ENCODE assay signal across 8 cellular contexts in the genomic region with DNA sequence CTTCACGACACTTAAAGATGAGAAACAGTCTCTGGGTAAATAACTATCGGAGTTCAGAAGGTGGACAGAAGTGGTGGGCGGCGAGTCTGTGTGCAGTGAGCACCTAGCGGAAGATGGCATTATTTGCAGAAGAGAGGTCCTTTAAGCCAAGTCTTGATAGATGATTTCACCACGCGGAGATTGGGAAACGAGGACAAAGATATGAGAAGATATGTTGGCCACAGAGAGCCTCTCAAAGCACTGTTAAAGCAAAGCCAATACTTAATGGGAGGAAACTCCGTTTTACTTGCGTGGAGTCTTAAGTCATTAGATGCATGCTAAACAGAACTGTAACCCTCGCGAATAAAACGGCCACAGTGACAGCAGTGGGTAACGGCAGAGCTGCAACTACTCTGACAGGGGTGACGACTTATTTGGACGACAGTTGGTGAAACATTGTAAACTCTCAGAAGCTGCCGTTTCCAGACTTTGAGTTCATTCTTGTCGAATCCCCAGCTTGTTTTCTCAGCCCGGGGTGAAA. TPM values are rescaled to one million over a fixed set of nuclear protein-coding genes. Genes with fewer than 3 reads are reported as not detected.
DNase-seq lines count a peak whose midpoint lies in the region; ATAC-seq and TF ChIP-seq lines count a peak whose summit lies in the region.

No MANE protein-coding gene starts in this region.

- H3K4me1 ChIP-seq in A673 (ENCODE audit: insufficient read depth, low read length, poor library complexity, severe bottlenecking) (peaks cover 27% of the 10 kb centered on the region), iPS DF 6.9 (ENCODE audit: control insufficient read depth, insufficient read depth, low read length) (no peaks in the 10 kb centered on the region)

- DNase-seq in A673 (ENCODE audit: low spot score) (peak; percentile 61), HT-29 (ENCODE audit: low spot score) (peak; percentile 84), iPS DF 6.9 (ENCODE audit: low read depth, low spot score) (no peak), globus pallidus (ENCODE audit: low spot score) (no peak)
- peak; percentile 3 for DNase-seq in activated naive CD8-positive, alpha-beta T cell treated with anti-CD3 and anti-CD28 coated beads, Interleukin-2, amount 50 U/mL, for 16 hours (ENCODE audit: low read depth, low spot score)
- DNase-seq in stimulated activated CD4-positive, alpha-beta T cell treated with anti-CD3 and anti-CD28 coated beads, Interleukin-12 subunit alpha, Interleukin-12 subunit beta, amount 100 ng/mL, for 4 hours: peak; percentile 24

- H3K27ac ChIP-seq in A673 (ENCODE audit: low read depth, low read length, poor library complexity, severe bottlenecking) (peak overlapping the region; percentile 96), iPS DF 6.9 (ENCODE audit: low read length) (no peak overlapping the region)

- CTCF ChIA-PET in A673 (lab: Charles Lee): interaction anchor here (0.5 kb wide), 1 partner anchor 139 kb away, joined by 3 read pairs; no protein-coding TSS in a partner anchor

- peak; percentile 17; the same call in 1 of the 2 replicates for TF ChIP-seq CTCF in A673 (conservative IDR thresholded peaks at IDR 0.05; ENCODE audit: low read depth, low read length)

- POLR2A ChIA-PET in A673 (lab: Charles Lee; ENCODE audit: low non-redundant PET): no interaction called here

- intact Hi-C loops in A673 (cut with micrococcal nuclease; ENCODE audit: unreplicated experiment): loop anchor here (1.0 to 10.0 kb wide), 2 partner anchors 72 to 211 kb away; partner anchors contain the start of gene TOR1AIP1

- H3K27me3 ChIP-seq in A673 (replicated peaks; ENCODE audit: insufficient read depth, low read depth, low read length, poor library complexity): no peaks in the 10 kb centered on the region
- no peaks in the 10 kb centered on the region for H3K27me3 ChIP-seq in iPS DF 6.9 (ENCODE audit: control insufficient read depth, insufficient read depth, low read length)

- H3K4me3 ChIP-seq in A673 (ENCODE audit: low read depth, low read length, poor library complexity, severe bottlenecking) (peak overlapping the region; percentile 97), iPS DF 6.9 (ENCODE audit: low read length) (peak overlapping the region; percentile 86; the same call in 1 of the 2 replicates)

- peak; percentile 19 for ATAC-seq in GM18907 (IDR thresholded peaks at IDR 0.05; ENCODE audit: unreplicated experiment)

- TSS peak; percentile 97 for BruUV-seq in A673 (replicated peaks; lab: Mats Ljungman, UMichigan)

- H3K36me3 ChIP-seq in A673 (ENCODE audit: insufficient read depth, low read length, poor library complexity, severe bottlenecking): no peaks in the 10 kb centered on the region
- H3K36me3 ChIP-seq in iPS DF 6.9 (ENCODE audit: control insufficient read depth, insufficient read depth, low read length): no peaks in the 10 kb centered on the region

- no CpG with 5 or more reads among the region's 19 CpGs for WGBS in iPS DF 6.9 (ENCODE audit: insufficient coverage, insufficient read length)

- H3K9me3 ChIP-seq in A673 (ENCODE audit: low read depth, low read length, poor library complexity, severe bottlenecking) (no peaks in the 10 kb centered on the region), iPS DF 6.9 (ENCODE audit: control insufficient read depth, insufficient read depth, low read length) (no peaks in the 10 kb centered on the region)

- peak; percentile 71; the same call in 1 of the 2 replicates for TF ChIP-seq POLR2A in Raji (IDR thresholded peaks at IDR 0.05; ENCODE audit: insufficient read depth, low read depth, low read length)

RNA-seq across cellular contexts. Expression of gene CEP350, which starts 0.6 kb away (rescaled TPM):
- 39.2 and 42.2 TPM in 2 replicates for total RNA-seq in A673 (2021)
- 16.1 and 27.3 TPM in 2 replicates for total RNA-seq in HT-29 (2014; rRNA removed; shearing (Covaris generic))

Comparison
In these comparisons a context has a peak if more than half of its experiments do, and no peak if none do; other contexts are left out.
1. DNase-seq: peak in A673 (single experiment), HT-29 (single experiment), activated naive CD8-positive, alpha-beta T cell treated with anti-CD3 and anti-CD28 coated beads, Interleukin-2, amount 50 U/mL, for 16 hours (single experiment) and stimulated activated CD4-positive, alpha-beta T cell treated with anti-CD3 and anti-CD28 coated beads, Interleukin-12 subunit alpha, Interleukin-12 subunit beta, amount 100 ng/mL, for 4 hours (single experiment); none in iPS DF 6.9 (single experiment) and globus pallidus (single experiment).